ENCODE assay signal across 12 cellular contexts in genomic region chr4:168451331-168451730, GRCh38. TPM values are rescaled to one million over a fixed set of nuclear protein-coding genes. Genes with fewer than 3 reads are reported as not detected.
A peak's percentile ranks its signal among the peaks of the same experiment; 100 is the strongest.
DNase-seq lines count a peak whose midpoint lies in the region; ATAC-seq and TF ChIP-seq lines count a peak whose summit lies in the region.
"Had no signal": no experiment of that assay in that cellular context is flagged by ENCODE, and none has a peak within 500 bp of the region (broad histone marks: within the 10 kb centered on the region; RNA-seq: fewer than 3 reads in every experiment).

No MANE protein-coding gene starts in this region.

- no peaks in the 10 kb centered on the region for H3K4me1 ChIP-seq in CD4-positive, CD25-positive, alpha-beta regulatory T cell (ENCODE audit: control insufficient read depth, insufficient read depth, low read length, poor library complexity, severe bottlenecking)
- no peaks in the 10 kb centered on the region for H3K4me1 ChIP-seq in colonic mucosa

- peaks cover 57% of the 10 kb centered on the region for H3K36me3 ChIP-seq in CD4-positive, CD25-positive, alpha-beta regulatory T cell (ENCODE audit: control insufficient read depth, insufficient read depth, low read length)
- no peaks in the 10 kb centered on the region for H3K36me3 ChIP-seq in colonic mucosa
- H3K36me3 ChIP-seq: SJCRH30 had no signal

- H3K27me3 Mint-ChIP-seq in CD4-positive, CD25-positive, alpha-beta regulatory T cell, result no peaks in the 10 kb centered on the region

- H3K9me3 ChIP-seq in CD4-positive, CD25-positive, alpha-beta regulatory T cell (ENCODE audit: control insufficient read depth in 2 of 2, low read length in 2 of 2), result no peaks in the 10 kb centered on the region
- H3K9me3 ChIP-seq in colonic mucosa, result no peaks in the 10 kb centered on the region

- TF ChIP-seq CTCF in colonic mucosa (IDR thresholded peaks at IDR 0.05), result no peak

- no peak for DNase-seq in CD4-positive, CD25-positive, alpha-beta regulatory T cell
- peak; percentile 7 for DNase-seq in dermis blood vessel endothelial cell
- no peak for DNase-seq in RPMI8226
- DNase-seq in NCI-H2029 (lab: John Stamatoyannopoulos, UW), result no peak
- DNase-seq in colonic mucosa, result no peak
- no peak for DNase-seq in NCI-H2227 (lab: John Stamatoyannopoulos, UW; ENCODE audit: unreplicated experiment)
- DNase-seq: activated T-cell treated with anti-CD3 and anti-CD28 coated beads for 4 hours, COR-L47, NCI-H1694 treated with DMSO at 0.1 percent for 48 hours had no signal

- H3K36me3 Mint-ChIP-seq in CD4-positive, CD25-positive, alpha-beta regulatory T cell, result peaks cover 62% of the 10 kb centered on the region

- ATAC-seq in CD4-positive, CD25-positive, alpha-beta regulatory T cell (ENCODE audit: low read depth in 2 of 2), result peak in 1 of 2 donors; percentile 22
- peak; percentile 15 for ATAC-seq in GM19467 (IDR thresholded peaks at IDR 0.05; ENCODE audit: unreplicated experiment)
- ATAC-seq in HG03460 (IDR thresholded peaks at IDR 0.05; ENCODE audit: unreplicated experiment), result peak; percentile 9

- H3K27me3 ChIP-seq in CD4-positive, CD25-positive, alpha-beta regulatory T cell (ENCODE audit: control insufficient read depth, insufficient read depth, low read length), result no peaks in the 10 kb centered on the region
- H3K27me3 ChIP-seq in colonic mucosa, result no peaks in the 10 kb centered on the region
- H3K27me3 ChIP-seq: SJCRH30 had no signal

- peaks cover 15 to 28% (median 21%) of the 10 kb centered on the region in 4 donors for H3K4me1 Mint-ChIP-seq in CD4-positive, CD25-positive, alpha-beta regulatory T cell

- H3K27ac ChIP-seq in CD4-positive, CD25-positive, alpha-beta regulatory T cell (ENCODE audit: insufficient read depth, low read length, poor library complexity, severe bottlenecking), result no peak overlapping the region
- no peak overlapping the region for H3K27ac ChIP-seq in colonic mucosa
- H3K27ac ChIP-seq: SJCRH30 had no signal

- no peak overlapping the region for H3K9ac ChIP-seq in colonic mucosa (ENCODE audit: low read depth in 2 of 2, low read length in 2 of 2)

- no peak overlapping the region for H3K4me3 Mint-ChIP-seq in CD4-positive, CD25-positive, alpha-beta regulatory T cell

- no peak overlapping the region for H3K4me3 ChIP-seq in CD4-positive, CD25-positive, alpha-beta regulatory T cell (ENCODE audit: low read depth, low read length)
- H3K4me3 ChIP-seq in colonic mucosa, result no peak overlapping the region
- H3K4me3 ChIP-seq: SJCRH30 had no signal

- H3K27ac Mint-ChIP-seq in CD4-positive, CD25-positive, alpha-beta regulatory T cell, result peak overlapping the region in 2 of 3 donors; percentile 6 to 16

- no peaks in the 10 kb centered on the region for H3K9me3 Mint-ChIP-seq in CD4-positive, CD25-positive, alpha-beta regulatory T cell

- intact Hi-C loops in colonic mucosa (cut with DNase I), result no loop called here

RNA-seq across cellular contexts. Expression of gene DDX60L, which starts 29.0 kb away (rescaled TPM):
- 69.0 TPM for total RNA-seq in CD4-positive, CD25-positive, alpha-beta regulatory T cell
- 10 to 100 TPM; 20.6 to 28.8 (median 26.6) TPM for polyA plus RNA-seq in CD4-positive, CD25-positive, alpha-beta regulatory T cell
- total RNA-seq in dermis blood vessel endothelial cell, result 28.9 and 42.2 TPM in 2 replicates
- 10 to 100 TPM; 14.5 to 26.8 TPM for total RNA-seq in colonic mucosa

RNA-seq across cellular contexts. Expression of gene PALLD, which starts 45.5 kb away (rescaled TPM):
- total RNA-seq in CD4-positive, CD25-positive, alpha-beta regulatory T cell, result 1.9 TPM
- polyA plus RNA-seq in CD4-positive, CD25-positive, alpha-beta regulatory T cell, result 1 to 10 TPM in 1 of 4 donors, under 1 TPM in 2, not detected in 1; 0.37 to 1.0 (median 0.48) TPM
- 15.7 and 33.1 TPM in 2 replicates for total RNA-seq in dermis blood vessel endothelial cell
- 100 to 1,000 TPM in 1 of 2 donors, 10 to 100 TPM in 1; 72.1 to 195 TPM for total RNA-seq in colonic mucosa
